14 cellular contexts compared by ENCODE assay signal in genomic region chr9:84101892-84102632, GRCh38.
A peak's percentile ranks its signal among the peaks of the same experiment; 100 is the strongest.
DNase-seq lines count a peak whose midpoint lies in the region; ATAC-seq and TF ChIP-seq lines count a peak whose summit lies in the region.
"Had no signal": no experiment of that assay in that cellular context is flagged by ENCODE, and none has a peak within 500 bp of the region (broad histone marks: within the 10 kb centered on the region; RNA-seq: fewer than 3 reads in every experiment).

No MANE protein-coding gene starts in this region.

- no peak for DNase-seq in NT2/D1 (ENCODE audit: low read depth, low spot score)
- no peak for DNase-seq in hepatocyte (ENCODE audit: low spot score)
- DNase-seq in GM10248 (ENCODE audit: extremely low spot score): no peak
- DNase-seq in 8988T: no peak
- DNase-seq in GDM1 (lab: John Stamatoyannopoulos, UW): no peak
- DNase-seq: activated B cell treated with CpG ODN at 0.5 μM for 24 hours; activated naive CD4-positive, alpha-beta T cell treated with anti-CD3 and anti-CD28 coated beads for 36 hours; NCI-H146; NCI-H510A treated with DMSO at 0.1 percent for 48 hours; stimulated activated CD4-positive, alpha-beta T cell treated with anti-CD3 and anti-CD28 coated beads, Interleukin-15, amount 100 ng/mL, for 24 hours had no signal

- WGBS in hepatocyte (ENCODE audit: low lambda C conversion rate, missing lambda C conversion rate): 21% methylated on average over 29 of the region's 29 CpGs

- ATAC-seq in HG02642 (IDR thresholded peaks at IDR 0.05; ENCODE audit: poor library complexity, unreplicated experiment): no peak

- H2AFZ ChIP-seq in hepatocyte (no peak overlapping the region), neural cell (ENCODE audit: low read depth, low read length) (no peak overlapping the region)
- H2AFZ ChIP-seq: parathyroid adenoma had no signal

- no peaks in the 10 kb centered on the region for H3K79me2 ChIP-seq in hepatocyte
- no peaks in the 10 kb centered on the region for H3K79me2 ChIP-seq in neural cell (replicated peaks; ENCODE audit: insufficient read depth, low read length)
- H3K79me2 ChIP-seq: parathyroid adenoma had no signal

- H3K36me3 ChIP-seq in ES-I3 (ENCODE audit: insufficient read depth, low read length) (no peaks in the 10 kb centered on the region), NT2/D1 (ENCODE audit: insufficient read depth, insufficient read length, low read length) (no peaks in the 10 kb centered on the region), hepatocyte (replicated peaks; ENCODE audit: insufficient read depth, low read depth) (no peaks in the 10 kb centered on the region), neural cell (ENCODE audit: insufficient read depth, low read length) (no peaks in the 10 kb centered on the region)

- H3K4me2 ChIP-seq in hepatocyte (peak overlapping the region; percentile 69), neural cell (ENCODE audit: low read length) (no peak overlapping the region)

- H3K27me3 ChIP-seq in NT2/D1 (ENCODE audit: insufficient read depth, insufficient read length) (peaks cover 52% of the 10 kb centered on the region), hepatocyte (peaks cover 51% of the 10 kb centered on the region), neural cell (ENCODE audit: insufficient read depth, low read depth, low read length) (no peaks in the 10 kb centered on the region)

- TF ChIP-seq CTCF in hepatocyte (IDR thresholded peaks at IDR 0.05; ENCODE audit: poor library complexity) (no peak), neural cell (IDR thresholded peaks at IDR 0.05; ENCODE audit: poor library complexity, severe bottlenecking) (no peak), GM10248 (IDR thresholded peaks at IDR 0.05; ENCODE audit: control extremely low read depth, extremely low read depth, low read depth, missing control alignments) (no peak)

- TF ChIP-seq EP300 in neural cell (conservative IDR thresholded peaks at IDR 0.05; ENCODE audit: poor library complexity, severe bottlenecking): no peak

- H3K9ac ChIP-seq in ES-I3 (ENCODE audit: low read depth, low read length) (peak overlapping the region; percentile 43; the same call in 1 of the 2 replicates), NT2/D1 (ENCODE audit: insufficient read length, low read depth) (peak overlapping the region; percentile 37), neural cell (ENCODE audit: low read length) (no peak overlapping the region)
- H3K9ac ChIP-seq: parathyroid adenoma had no signal

- POLR2A ChIA-PET in GM10248 (lab: Yijun Ruan, JAX): no interaction called here

- H3K9me3 ChIP-seq in ES-I3 (ENCODE audit: control insufficient read depth, insufficient read depth, low read length) (no peaks in the 10 kb centered on the region), NT2/D1 (ENCODE audit: insufficient read depth, low read length) (no peaks in the 10 kb centered on the region), hepatocyte (ENCODE audit: low read depth) (no peaks in the 10 kb centered on the region), neural cell (ENCODE audit: low read length) (no peaks in the 10 kb centered on the region)

- no peaks in the 10 kb centered on the region for H3K9me2 ChIP-seq in hepatocyte (replicated peaks; ENCODE audit: insufficient read depth)
- H3K9me2 ChIP-seq in neural cell (ENCODE audit: insufficient read depth, low read length): no peaks in the 10 kb centered on the region

- CTCF ChIA-PET in GM10248 (lab: Yijun Ruan, JAX): interaction anchor here (1.0 to 1.3 kb wide), 2 partner anchors 9 to 15 kb away, joined by 3 read pairs; no protein-coding TSS in a partner anchor

- no peaks in the 10 kb centered on the region for H4K20me1 ChIP-seq in hepatocyte (ENCODE audit: insufficient read depth, poor library complexity, severe bottlenecking)
- no peaks in the 10 kb centered on the region for H4K20me1 ChIP-seq in neural cell (ENCODE audit: insufficient read depth)

- no peaks in the 10 kb centered on the region for H3F3A ChIP-seq in neural cell (ENCODE audit: insufficient read depth, low read length, poor library complexity, severe bottlenecking)

- H3K4me1 ChIP-seq in ES-I3 (ENCODE audit: insufficient read depth, low read length): no peaks in the 10 kb centered on the region
- no peaks in the 10 kb centered on the region for H3K4me1 ChIP-seq in NT2/D1 (ENCODE audit: insufficient read depth, insufficient read length)
- no peaks in the 10 kb centered on the region for H3K4me1 ChIP-seq in hepatocyte (ENCODE audit: insufficient read depth)
- H3K4me1 ChIP-seq: parathyroid adenoma had no signal

- H3K4me3 ChIP-seq in NT2/D1 (ENCODE audit: insufficient read length, low read depth) (peak overlapping the region; percentile 41), hepatocyte (no peak overlapping the region), neural cell (ENCODE audit: low read length) (peak overlapping the region; percentile 23)

- TF ChIP-seq RAD21 in neural cell (conservative IDR thresholded peaks at IDR 0.05): no peak

- H3K27ac ChIP-seq in hepatocyte: no peak overlapping the region
- no peak overlapping the region for H3K27ac ChIP-seq in neural cell (ENCODE audit: low read length)
- H3K27ac ChIP-seq: parathyroid adenoma had no signal

TF ChIP-seq in neural cell, 6 proteins besides CTCF, POLR2A, EP300 and RAD21:
- TF ChIP-seq EZH2 (IDR thresholded peaks at IDR 0.05; ENCODE audit: borderline replicate concordance, insufficient read depth, low read length, poor library complexity, severe bottlenecking) (no peak), REST (IDR thresholded peaks at IDR 0.05; ENCODE audit: borderline replicate concordance) (no peak), TAF1 (IDR thresholded peaks at IDR 0.05; ENCODE audit: low read depth) (no peak), SMC3 (conservative IDR thresholded peaks at IDR 0.05; ENCODE audit: poor library complexity) (no peak), POLR2AphosphoS5 (IDR thresholded peaks at IDR 0.05) (no peak)
